Comparison of ENCODE assay signal across 10 cellular contexts in genomic region chr9:133122167-133122550, GRCh38. TPM values are rescaled to one million over a fixed set of nuclear protein-coding genes. Genes with fewer than 3 reads are reported as not detected.
DNase-seq lines count a peak whose midpoint lies in the region; ATAC-seq and TF ChIP-seq lines count a peak whose summit lies in the region.
"Had no signal": no experiment of that assay in that cellular context is flagged by ENCODE, and none has a peak within 500 bp of the region (broad histone marks: within the 10 kb centered on the region; RNA-seq: fewer than 3 reads in every experiment).

No MANE protein-coding gene starts in this region.

- no peak overlapping the region for H2AFZ ChIP-seq in OCI-LY7 (ENCODE audit: low read length)

- H3K9me3 Mint-ChIP-seq in activated CD4-positive, alpha-beta T cell treated with anti-CD3 and anti-CD28 coated beads, Interleukin-2, amount 10 ng/mL, durations not matched to agents 24 days and 14 days, result no peaks in the 10 kb centered on the region

- no TSS peak for BruUV-seq in OCI-LY7 (replicated peaks; lab: Mats Ljungman, UMichigan)

- H3K9me3 ChIP-seq in lung (ENCODE audit: control insufficient read depth in 2 of 2, insufficient read depth in 1 of 2, low read length in 1 of 2), result no peaks in the 10 kb centered on the region
- H3K9me3 ChIP-seq in OCI-LY7 (ENCODE audit: low read length), result no peaks in the 10 kb centered on the region
- H3K9me3 ChIP-seq: A549 had no signal

- H3K27me3 Mint-ChIP-seq in activated CD4-positive, alpha-beta T cell treated with anti-CD3 and anti-CD28 coated beads, Interleukin-2, amount 10 ng/mL, durations not matched to agents 24 days and 14 days, result no peaks in the 10 kb centered on the region

- H3K4me3 Mint-ChIP-seq in activated CD4-positive, alpha-beta T cell treated with anti-CD3 and anti-CD28 coated beads, Interleukin-2, amount 10 ng/mL, durations not matched to agents 24 days and 14 days, result peak overlapping the region; percentile 79

- no peak overlapping the region for H3K4me2 ChIP-seq in OCI-LY7 (ENCODE audit: low read length)

- no peak for DNase-seq in activated CD4-positive, alpha-beta T cell treated with anti-CD3 and anti-CD28 coated beads, Interleukin-2, amount 10 ng/mL, durations not matched to agents 24 days and 14 days
- no peak for DNase-seq in activated CD4-positive, alpha-beta T cell treated with anti-CD3 and anti-CD28 coated beads for 1 hour
- DNase-seq in lung (ENCODE audit: low spot score) (no peak), substantia nigra (lab: John Stamatoyannopoulos, UW) (peak in 1 of 49 donors; percentile 31), foreskin melanocyte (no peak), OCI-LY7 (ENCODE audit: low spot score) (no peak)
- DNase-seq: NCI-H226 had no signal

- peaks cover 15% of the 10 kb centered on the region for H3K36me3 Mint-ChIP-seq in activated CD4-positive, alpha-beta T cell treated with anti-CD3 and anti-CD28 coated beads, Interleukin-2, amount 10 ng/mL, durations not matched to agents 24 days and 14 days (ENCODE audit: low read depth)

- H3K27ac Mint-ChIP-seq in activated CD4-positive, alpha-beta T cell treated with anti-CD3 and anti-CD28 coated beads, Interleukin-2, amount 10 ng/mL, durations not matched to agents 24 days and 14 days, result peak overlapping the region; percentile 93

- no peaks in the 10 kb centered on the region for H3K9me2 ChIP-seq in OCI-LY7 (ENCODE audit: insufficient read depth, low read length)

- H4K20me1 ChIP-seq in OCI-LY7 (ENCODE audit: insufficient read depth, low read length), result peaks cover 6% of the 10 kb centered on the region; the same call in 1 of the 2 replicates

- no peaks in the 10 kb centered on the region for H3K79me2 ChIP-seq in OCI-LY7 (ENCODE audit: insufficient read depth, low read depth, low read length)

- no peak for TF ChIP-seq CTCF in lung (IDR thresholded peaks at IDR 0.05; ENCODE audit: control extremely low read depth, extremely low read depth)
- TF ChIP-seq CTCF in OCI-LY7 (conservative IDR thresholded peaks at IDR 0.05; ENCODE audit: low read length), result no peak

- intact Hi-C loops in activated CD4-positive, alpha-beta T cell treated with anti-CD3 and anti-CD28 coated beads, Interleukin-2, amount 10 ng/mL, durations not matched to agents 24 days and 14 days (cut with micrococcal nuclease), result no loop called here
- intact Hi-C loops in OCI-LY7 (cut with micrococcal nuclease; ENCODE audit: unreplicated experiment), result no loop called here

- H3K36me3 ChIP-seq in lung (ENCODE audit: control insufficient read depth in 2 of 2, insufficient read depth in 2 of 2, low read length in 2 of 2) (no peaks in the 10 kb centered on the region), OCI-LY7 (ENCODE audit: insufficient read depth, low read length) (no peaks in the 10 kb centered on the region)

- H3K4me1 ChIP-seq in lung (ENCODE audit: control insufficient read depth in 2 of 2, insufficient read depth in 2 of 2, low read length in 2 of 2) (peaks cover 8 to 36% of the 10 kb centered on the region in 2 donors), OCI-LY7 (ENCODE audit: insufficient read depth, low read length, poor library complexity, severe bottlenecking) (peaks cover 13% of the 10 kb centered on the region)

- ATAC-seq in lung (ENCODE audit: insufficient read depth, low FRiP score) (no peak), HG02571 (IDR thresholded peaks at IDR 0.05; ENCODE audit: unreplicated experiment) (no peak)

- H3K27ac ChIP-seq in angular gyrus (ENCODE audit: low read depth, low read length) (peak overlapping the region; percentile 97), lung (ENCODE audit: low read depth in 1 of 2, low read length in 1 of 2) (peak overlapping the region; percentile 87 to 97), substantia nigra (ENCODE audit: low read depth, low read length, poor library complexity, severe bottlenecking) (peak overlapping the region; percentile 94), OCI-LY7 (ENCODE audit: low read depth, low read length, poor library complexity, severe bottlenecking) (no peak overlapping the region)

- H3K4me3 ChIP-seq in lung (no peak overlapping the region), OCI-LY7 (ENCODE audit: low read depth, low read length, poor library complexity, severe bottlenecking) (no peak overlapping the region)

- POLR2A ChIA-PET in OCI-LY7 (lab: Charles Lee), result no interaction called here

- H3K4me1 Mint-ChIP-seq in activated CD4-positive, alpha-beta T cell treated with anti-CD3 and anti-CD28 coated beads, Interleukin-2, amount 10 ng/mL, durations not matched to agents 24 days and 14 days, result peaks cover 58% of the 10 kb centered on the region

- WGBS in lung, 2 donors, result 92 to 93% methylated on average over 5 of the region's 5 CpGs

- CTCF ChIA-PET in OCI-LY7 (lab: Charles Lee; ENCODE audit: unreplicated experiment), result no interaction called here

- no peaks in the 10 kb centered on the region for H3K27me3 ChIP-seq in lung (ENCODE audit: control insufficient read depth, insufficient read depth)

RNA-seq across cellular contexts. Expression of gene RALGDS, which starts 1.1 kb away (rescaled TPM):
- total RNA-seq in activated CD4-positive, alpha-beta T cell treated with anti-CD3 and anti-CD28 coated beads, Interleukin-2, amount 10 ng/mL, durations not matched to agents 24 days and 14 days, result 93.0 and 96.7 TPM in 2 replicates
- 10 to 100 TPM; 60.7 to 61.1 TPM for total RNA-seq in lung
- 100 to 1,000 TPM in 1 of 2 donors, 10 to 100 TPM in 1; 49.5 to 145 TPM for polyA plus RNA-seq in lung
- 22.0 and 28.2 TPM in 2 replicates for total RNA-seq in OCI-LY7 (2014; rRNA removed; shearing (Covaris generic))
- total RNA-seq in OCI-LY7 (2022), result 23.8 and 28.6 TPM in 2 replicates

RNA-seq across cellular contexts. Expression of gene GBGT1, which starts 41.6 kb away (rescaled TPM):
- 6.8 and 8.2 TPM in 2 replicates for total RNA-seq in activated CD4-positive, alpha-beta T cell treated with anti-CD3 and anti-CD28 coated beads, Interleukin-2, amount 10 ng/mL, durations not matched to agents 24 days and 14 days
- 10 to 100 TPM in 1 of 2 donors, 1 to 10 TPM in 1; 6.1 to 42.9 TPM for total RNA-seq in lung
- polyA plus RNA-seq in lung, result 10 to 100 TPM; 14.8 to 31.6 TPM
- 2.1 and 2.6 TPM in 2 replicates for total RNA-seq in OCI-LY7 (2014; rRNA removed; shearing (Covaris generic))
- 3.9 and 5.9 TPM in 2 replicates for total RNA-seq in OCI-LY7 (2022)
